Comparison of ENCODE assay signal across 8 cellular contexts in genomic region chr2:231613054-231613654, GRCh38. TPM values are rescaled to one million over a fixed set of nuclear protein-coding genes. Genes with fewer than 3 reads are reported as not detected.
DNase-seq lines count a peak whose midpoint lies in the region; ATAC-seq, FAIRE-seq and TF ChIP-seq lines count a peak whose summit lies in the region.

No MANE protein-coding gene starts in this region.

- intact Hi-C loops in adrenal gland (cut with DNase I) (loop anchor here (2.0 to 5.0 kb wide), 3 partner anchors 60 to 99 kb away; no protein-coding TSS in a partner anchor), kidney (cut with DNase I) (loop anchor here (5.0 to 10.0 kb wide), 2 partner anchors 52 to 99 kb away; no protein-coding TSS in a partner anchor)

- H3K9ac ChIP-seq in kidney (ENCODE audit: low read length in 2 of 2) (peak overlapping the region; percentile 67 to 94), subcutaneous abdominal adipose tissue (ENCODE audit: low read length in 5 of 5) (peak overlapping the region; percentile 34 to 82 (median 68))

- ATAC-seq in GM18520 (IDR thresholded peaks at IDR 0.05; ENCODE audit: unreplicated experiment): no peak

- H3K4me1 ChIP-seq in adrenal gland (replicated peaks in 1 of 2) (peaks cover 37 to 39% of the 10 kb centered on the region in 2 donors), kidney (ENCODE audit: control insufficient read depth in 1 of 2, insufficient read depth in 1 of 2, low read depth in 1 of 2, low read length in 2 of 2) (peaks cover 19 to 30% of the 10 kb centered on the region in 2 donors), subcutaneous abdominal adipose tissue (ENCODE audit: control insufficient read depth in 5 of 5, insufficient read depth in 5 of 5, low read length in 5 of 5) (peaks cover 10 to 43% (median 40%) of the 10 kb centered on the region in 5 donors)

- WGBS in adrenal gland, 4 donors: 9 to 18% (median 16%) methylated on average over 12 to 15 of the region's 15 CpGs

- H3K9me3 Mint-ChIP-seq in T-helper 1 cell treated with Interleukin-12 subunit alpha and Interleukin-12 subunit beta and Interleukin-4 antibody, amounts not matched to agents 30 μg/mL and 1 μg/mL, for 36 hours: no peaks in the 10 kb centered on the region
- H3K9me3 Mint-ChIP-seq in IgD-negative memory B cell: no peaks in the 10 kb centered on the region

- TF ChIP-seq POLR2A in adrenal gland (IDR thresholded peaks at IDR 0.05): no peak

- H3K36me3 ChIP-seq in adrenal gland (replicated peaks in 1 of 2): no peaks in the 10 kb centered on the region
- H3K36me3 ChIP-seq in kidney (ENCODE audit: control insufficient read depth in 1 of 2, insufficient read depth in 2 of 2, low read length in 2 of 2): no peaks in the 10 kb centered on the region
- H3K36me3 ChIP-seq in subcutaneous abdominal adipose tissue (ENCODE audit: control insufficient read depth in 5 of 5, insufficient read depth in 5 of 5, low read length in 5 of 5): no peaks in the 10 kb centered on the region

- H3K27me3 ChIP-seq in adrenal gland (no peaks in the 10 kb centered on the region), subcutaneous abdominal adipose tissue (ENCODE audit: control insufficient read depth in 5 of 5, insufficient read depth in 4 of 5, low read length in 5 of 5) (no peaks in the 10 kb centered on the region)

- FAIRE-seq in kidney (lab: Jason Lieb, UNC): no peak

- peak overlapping the region; percentile 87 for H3K4me3 Mint-ChIP-seq in T-helper 1 cell treated with Interleukin-12 subunit alpha and Interleukin-12 subunit beta and Interleukin-4 antibody, amounts not matched to agents 30 μg/mL and 1 μg/mL, for 36 hours
- H3K4me3 Mint-ChIP-seq in IgD-negative memory B cell: peak overlapping the region; percentile 76 to 93 (median 88)

- peak overlapping the region; percentile 62 to 99 (median 99) for H3K27ac ChIP-seq in adrenal gland
- H3K27ac ChIP-seq in kidney (ENCODE audit: low read depth in 2 of 2, low read length in 2 of 2): peak overlapping the region; percentile 99 to 100
- peak overlapping the region; percentile 96 for H3K27ac ChIP-seq in subcutaneous abdominal adipose tissue (ENCODE audit: low read depth, low read length)

- no peaks in the 10 kb centered on the region for H3K27me3 Mint-ChIP-seq in T-helper 1 cell treated with Interleukin-12 subunit alpha and Interleukin-12 subunit beta and Interleukin-4 antibody, amounts not matched to agents 30 μg/mL and 1 μg/mL, for 36 hours (ENCODE audit: low read depth)
- no peaks in the 10 kb centered on the region for H3K27me3 Mint-ChIP-seq in IgD-negative memory B cell

- H3K36me3 Mint-ChIP-seq in T-helper 1 cell treated with Interleukin-12 subunit alpha and Interleukin-12 subunit beta and Interleukin-4 antibody, amounts not matched to agents 30 μg/mL and 1 μg/mL, for 36 hours (ENCODE audit: low read depth): no peaks in the 10 kb centered on the region
- no peaks in the 10 kb centered on the region for H3K36me3 Mint-ChIP-seq in IgD-negative memory B cell

- H3K9me3 ChIP-seq in adrenal gland (replicated peaks in 1 of 3) (no peaks in the 10 kb centered on the region), kidney (ENCODE audit: control insufficient read depth in 1 of 2, low read length in 2 of 2) (no peaks in the 10 kb centered on the region), subcutaneous abdominal adipose tissue (ENCODE audit: control insufficient read depth in 5 of 5, low read length in 5 of 5) (no peaks in the 10 kb centered on the region)

- DNase-seq in T-helper 1 cell (no peak), adrenal gland (peak in 4 of 7 donors; percentile 46 to 56 (median 50)), kidney (peak; percentile 86), NCI-H2171 treated with DMSO at 0.1 percent for 48 hours (lab: John Stamatoyannopoulos, UW) (no peak)

- peak overlapping the region; percentile 99 for H3K27ac Mint-ChIP-seq in T-helper 1 cell treated with Interleukin-12 subunit alpha and Interleukin-12 subunit beta and Interleukin-4 antibody, amounts not matched to agents 30 μg/mL and 1 μg/mL, for 36 hours
- peak overlapping the region; percentile 98 to 100 (median 99) for H3K27ac Mint-ChIP-seq in IgD-negative memory B cell

- no peak for TF ChIP-seq CTCF in adrenal gland (IDR thresholded peaks at IDR 0.05)
- no peak for TF ChIP-seq CTCF in kidney (IDR thresholded peaks at IDR 0.05; ENCODE audit: borderline replicate concordance, extremely low read depth, insufficient read depth)

- peak overlapping the region in 1 of 4 donors; percentile 58 for H3K4me3 ChIP-seq in adrenal gland
- H3K4me3 ChIP-seq in kidney (ENCODE audit: low read length in 2 of 2): peak overlapping the region in 1 of 2 donors; percentile 63
- peak overlapping the region in 3 of 5 donors; percentile 39 to 68 (median 46) for H3K4me3 ChIP-seq in subcutaneous abdominal adipose tissue (ENCODE audit: low read depth in 1 of 5, low read length in 5 of 5)

- H3K4me1 Mint-ChIP-seq in T-helper 1 cell treated with Interleukin-12 subunit alpha and Interleukin-12 subunit beta and Interleukin-4 antibody, amounts not matched to agents 30 μg/mL and 1 μg/mL, for 36 hours (ENCODE audit: low read depth): peaks cover 47% of the 10 kb centered on the region
- H3K4me1 Mint-ChIP-seq in IgD-negative memory B cell: peaks cover 14 to 21% (median 20%) of the 10 kb centered on the region in 3 donors

RNA-seq across cellular contexts. Expression of gene TEX44, which starts 20.5 kb away (rescaled TPM):
- not detected for polyA plus RNA-seq in IgD-negative memory B cell
- total RNA-seq in adrenal gland: not detected
- not detected for polyA plus RNA-seq in adrenal gland
- not detected for total RNA-seq in kidney
- polyA plus RNA-seq in kidney (ENCODE audit: insufficient read depth, low read depth, low replicate concordance): not detected

Comparison
In these comparisons a context has a peak if more than half of its experiments do, and no peak if none do; other contexts are left out.
1. DNase-seq: peak in adrenal gland (4 of 7) and kidney (single experiment); none in T-helper 1 cell (0 of 5) and NCI-H2171 treated with DMSO at 0.1 percent for 48 hours (single experiment).
2. Peak in every context shown above with its lines, with median percentiles within 50 percentile points of each other: H3K27ac ChIP-seq.